In the genomic region with DNA sequence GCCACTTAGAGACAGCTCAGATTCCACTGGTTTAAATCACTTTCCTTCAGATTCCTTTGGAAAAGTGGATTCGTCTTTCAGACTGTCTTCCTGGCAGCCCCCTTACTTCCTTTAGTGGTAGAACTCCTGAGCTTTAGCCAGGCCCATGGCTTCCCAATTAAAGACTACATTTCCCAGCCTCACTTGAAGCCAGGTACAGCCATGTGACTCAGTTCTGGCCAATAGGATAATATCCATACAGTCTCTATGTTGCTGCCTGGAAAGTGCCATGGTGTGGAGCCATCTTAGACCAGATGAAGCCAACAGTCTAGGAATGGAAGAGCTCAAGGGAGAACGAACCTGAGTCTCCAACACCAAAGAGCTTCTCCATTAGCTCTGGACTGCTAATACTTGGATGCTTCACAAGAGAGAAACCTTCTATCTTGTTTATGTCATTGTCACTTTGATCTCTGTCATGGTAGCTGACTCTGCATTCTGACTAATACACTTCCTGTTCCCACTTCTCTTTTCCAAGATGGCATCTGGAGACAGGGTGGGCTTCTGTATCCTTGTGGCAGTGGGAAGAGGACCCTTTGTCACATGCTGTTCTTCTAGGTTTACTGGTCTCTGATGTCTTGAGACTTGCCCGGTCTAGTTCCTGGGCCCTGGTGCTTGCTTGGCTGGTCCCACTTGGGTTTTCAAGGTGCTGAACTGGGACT, we compare ENCODE assay signal across 1 cellular context.
A peak's percentile ranks its signal among the peaks of the same experiment; 100 is the strongest.
TF ChIP-seq lines count a peak whose summit lies in the region.
"Not testable (repeated sequence)": the region's sequence is repeated elsewhere in the genome, so short reads cannot be mapped to it uniquely, and the experiment has no call there.

No MANE protein-coding gene starts in this region.

TF ChIP-seq in HepG2, 621 proteins besides CTCF, POLR2A, EP300 and RAD21:
- TF ChIP-seq ZNF143 (CRISPR knock-in tag; IDR thresholded peaks at IDR 0.05) = peak; percentile 76
- peak; percentile 92 for TF ChIP-seq THAP11 (CRISPR knock-in tag; IDR thresholded peaks at IDR 0.05)
- peak; percentile 63 for TF ChIP-seq NFYC (CRISPR knock-in tag; IDR thresholded peaks at IDR 0.05)
- TF ChIP-seq, protein P1, sequence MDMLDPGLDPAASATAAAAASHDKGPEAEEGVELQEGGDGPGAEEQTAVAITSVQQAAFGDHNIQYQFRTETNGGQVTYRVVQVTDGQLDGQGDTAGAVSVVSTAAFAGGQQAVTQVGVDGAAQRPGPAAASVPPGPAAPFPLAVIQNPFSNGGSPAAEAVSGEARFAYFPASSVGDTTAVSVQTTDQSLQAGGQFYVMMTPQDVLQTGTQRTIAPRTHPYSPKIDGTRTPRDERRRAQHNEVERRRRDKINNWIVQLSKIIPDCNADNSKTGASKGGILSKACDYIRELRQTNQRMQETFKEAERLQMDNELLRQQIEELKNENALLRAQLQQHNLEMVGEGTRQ (IDR thresholded peaks at IDR 0.05; ENCODE audit: low read depth, low read length) = not testable (repeated sequence)
- TF ChIP-seq, protein P1 (CRISPR knock-in tag; IDR thresholded peaks at IDR 0.05; ENCODE audit: borderline replicate concordance) = peak; percentile 36; the same call in 1 of the 2 replicates
- TF ChIP-seq NFYB (CRISPR knock-in tag; IDR thresholded peaks at IDR 0.05) = peak; percentile 49
TF ChIP-seq in HepG2: peak in this region for 5; not testable (repeated sequence) for 616.
